ENCODE assay signal across 23 cellular contexts in the genomic region with DNA sequence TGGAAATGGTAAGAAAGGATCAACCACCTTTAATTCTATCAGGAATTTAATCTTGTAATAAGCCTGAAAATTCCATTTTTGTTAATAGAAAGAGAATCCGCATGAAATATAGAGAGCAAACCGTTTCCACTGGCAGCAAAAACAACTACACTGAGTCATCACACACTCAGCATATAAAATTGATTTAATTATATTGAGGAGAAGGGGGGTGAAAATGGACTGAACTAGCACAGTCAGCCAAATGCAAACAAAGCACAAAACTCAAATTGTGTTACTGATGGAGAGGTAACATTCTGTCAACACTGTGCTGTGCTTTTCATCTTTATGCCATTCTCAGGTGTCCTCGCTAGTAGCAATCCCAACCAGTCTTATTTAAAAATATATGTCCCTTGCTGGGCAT.
DNase-seq lines count a peak whose midpoint lies in the region; ATAC-seq lines count a peak whose summit lies in the region.
"Had no signal": no experiment of that assay in that cellular context is flagged by ENCODE, and none has a peak within 500 bp of the region (broad histone marks: within the 10 kb centered on the region; RNA-seq: fewer than 3 reads in every experiment).

No MANE protein-coding gene starts in this region.

- H3K36me3 ChIP-seq in MG63 (no peaks in the 10 kb centered on the region), HAP-1 (replicated peaks) (no peaks in the 10 kb centered on the region)
- H3K36me3 ChIP-seq: Peyer's patch had no signal

- H3K27ac Mint-ChIP-seq in activated CD8-positive, alpha-beta memory T cell treated with anti-CD3 and anti-CD28 coated beads, Interleukin-2, amount 10 ng/mL, durations not matched to agents 7 days and 5 days = no peak overlapping the region
- H3K27ac Mint-ChIP-seq: activated naive CD4-positive, alpha-beta T cell treated with anti-CD3 and anti-CD28 coated beads for 36 hours; CD4-positive, alpha-beta memory T cell; T-helper 17 cell had no signal

- ATAC-seq in activated CD8-positive, alpha-beta memory T cell treated with anti-CD3 and anti-CD28 coated beads, Interleukin-2, amount 10 ng/mL, durations not matched to agents 7 days and 5 days = no peak
- ATAC-seq: sciatic nerve, T-helper 17 cell had no signal

- in situ Hi-C loops in HAP-1 (cut with MboI; ENCODE audit: low sequenced_read_pairs) = no loop called here

- DNase-seq in MG63 (peak; percentile 30), NCI-H1436 treated with DMSO at 0.1 percent for 48 hours (lab: John Stamatoyannopoulos, UW) (peak; percentile 73), SK-N-DZ (ENCODE audit: low spot score) (peak; percentile 9), fibroblast of peridontal ligament (ENCODE audit: extremely low read depth) (peak; percentile 4), NCI-H2107 treated with DMSO at 0.1 percent for 48 hours (lab: John Stamatoyannopoulos, UW; ENCODE audit: unreplicated experiment) (no peak), HAP-1 (ENCODE audit: low spot score in 2 of 2) (no peak)
- DNase-seq in activated CD8-positive, alpha-beta memory T cell treated with anti-CD3 and anti-CD28 coated beads, Interleukin-2, amount 10 ng/mL, durations not matched to agents 7 days and 5 days = no peak
- DNase-seq: activated CD4-positive, alpha-beta T cell treated with anti-CD3 and anti-CD28 coated beads for 4 hours; activated naive CD4-positive, alpha-beta T cell treated with anti-CD3 and anti-CD28 coated beads for 36 hours; amygdala; CD4-positive, alpha-beta memory T cell; dermis blood vessel endothelial cell; kidney glomerular epithelial cell; mammary epithelial cell; NCI-H1694 treated with DMSO at 0.1 percent for 48 hours; NCI-H226; Peyer's patch; posterior cingulate gyrus; stimulated activated CD8-positive, alpha-beta memory T cell treated with anti-CD3 and anti-CD28 coated beads, Interleukin-4, amount 100 ng/mL, for 48 hours; T-helper 17 cell; trophoblast cell had no signal

- no peaks in the 10 kb centered on the region for H3K4me1 Mint-ChIP-seq in activated CD8-positive, alpha-beta memory T cell treated with anti-CD3 and anti-CD28 coated beads, Interleukin-2, amount 10 ng/mL, durations not matched to agents 7 days and 5 days
- H3K4me1 Mint-ChIP-seq: neural crest cell, T-helper 17 cell had no signal

- H3K9me3 ChIP-seq in MG63 = peaks cover 12% of the 10 kb centered on the region
- peaks cover 2% of the 10 kb centered on the region; the same call in 1 of the 2 replicates for H3K9me3 ChIP-seq in HAP-1

- CTCF ChIA-PET in activated CD8-positive, alpha-beta memory T cell treated with anti-CD3 and anti-CD28 coated beads, Interleukin-2, amount 10 ng/mL, durations not matched to agents 7 days and 5 days (lab: Charles Lee) = no interaction called here

- no peak overlapping the region for H3K4me3 Mint-ChIP-seq in activated CD8-positive, alpha-beta memory T cell treated with anti-CD3 and anti-CD28 coated beads, Interleukin-2, amount 10 ng/mL, durations not matched to agents 7 days and 5 days
- H3K4me3 Mint-ChIP-seq: activated naive CD4-positive, alpha-beta T cell treated with anti-CD3 and anti-CD28 coated beads for 36 hours; CD4-positive, alpha-beta memory T cell; neural crest cell; T-helper 17 cell had no signal

- H3K4me3 ChIP-seq in MG63 = no peak overlapping the region
- no peak overlapping the region for H3K4me3 ChIP-seq in HAP-1
- H3K4me3 ChIP-seq: Peyer's patch had no signal

- H3K9me3 Mint-ChIP-seq in activated CD8-positive, alpha-beta memory T cell treated with anti-CD3 and anti-CD28 coated beads, Interleukin-2, amount 10 ng/mL, durations not matched to agents 7 days and 5 days (ENCODE audit: low read depth) = peaks cover 4% of the 10 kb centered on the region

- no peaks in the 10 kb centered on the region for H3K4me1 ChIP-seq in HAP-1
- H3K4me1 ChIP-seq: Peyer's patch had no signal

- no peaks in the 10 kb centered on the region for H3K27me3 Mint-ChIP-seq in activated CD8-positive, alpha-beta memory T cell treated with anti-CD3 and anti-CD28 coated beads, Interleukin-2, amount 10 ng/mL, durations not matched to agents 7 days and 5 days
- H3K27me3 Mint-ChIP-seq: CD4-positive, alpha-beta memory T cell; T-helper 17 cell had no signal

- H3K36me3 Mint-ChIP-seq in activated CD8-positive, alpha-beta memory T cell treated with anti-CD3 and anti-CD28 coated beads, Interleukin-2, amount 10 ng/mL, durations not matched to agents 7 days and 5 days = no peaks in the 10 kb centered on the region
- H3K36me3 Mint-ChIP-seq: CD4-positive, alpha-beta memory T cell had no signal

- H3K27me3 ChIP-seq in MG63 = no peaks in the 10 kb centered on the region
- H3K27me3 ChIP-seq in HAP-1 (ENCODE audit: low read depth) = no peaks in the 10 kb centered on the region
- H3K27me3 ChIP-seq: Peyer's patch had no signal

Comparison
In these comparisons a context has a peak if more than half of its experiments do, and no peak if none do; other contexts are left out.
1. DNase-seq: peak in MG63 (single experiment), NCI-H1436 treated with DMSO at 0.1 percent for 48 hours (single experiment), SK-N-DZ (single experiment) and fibroblast of peridontal ligament (single experiment); none in NCI-H2107 treated with DMSO at 0.1 percent for 48 hours (single experiment), activated CD8-positive, alpha-beta memory T cell treated with anti-CD3 and anti-CD28 coated beads, Interleukin-2, amount 10 ng/mL, durations not matched to agents 7 days and 5 days (single experiment) and HAP-1 (0 of 2).